Comparison of ENCODE assay signal across 1 cellular context in the genomic region with DNA sequence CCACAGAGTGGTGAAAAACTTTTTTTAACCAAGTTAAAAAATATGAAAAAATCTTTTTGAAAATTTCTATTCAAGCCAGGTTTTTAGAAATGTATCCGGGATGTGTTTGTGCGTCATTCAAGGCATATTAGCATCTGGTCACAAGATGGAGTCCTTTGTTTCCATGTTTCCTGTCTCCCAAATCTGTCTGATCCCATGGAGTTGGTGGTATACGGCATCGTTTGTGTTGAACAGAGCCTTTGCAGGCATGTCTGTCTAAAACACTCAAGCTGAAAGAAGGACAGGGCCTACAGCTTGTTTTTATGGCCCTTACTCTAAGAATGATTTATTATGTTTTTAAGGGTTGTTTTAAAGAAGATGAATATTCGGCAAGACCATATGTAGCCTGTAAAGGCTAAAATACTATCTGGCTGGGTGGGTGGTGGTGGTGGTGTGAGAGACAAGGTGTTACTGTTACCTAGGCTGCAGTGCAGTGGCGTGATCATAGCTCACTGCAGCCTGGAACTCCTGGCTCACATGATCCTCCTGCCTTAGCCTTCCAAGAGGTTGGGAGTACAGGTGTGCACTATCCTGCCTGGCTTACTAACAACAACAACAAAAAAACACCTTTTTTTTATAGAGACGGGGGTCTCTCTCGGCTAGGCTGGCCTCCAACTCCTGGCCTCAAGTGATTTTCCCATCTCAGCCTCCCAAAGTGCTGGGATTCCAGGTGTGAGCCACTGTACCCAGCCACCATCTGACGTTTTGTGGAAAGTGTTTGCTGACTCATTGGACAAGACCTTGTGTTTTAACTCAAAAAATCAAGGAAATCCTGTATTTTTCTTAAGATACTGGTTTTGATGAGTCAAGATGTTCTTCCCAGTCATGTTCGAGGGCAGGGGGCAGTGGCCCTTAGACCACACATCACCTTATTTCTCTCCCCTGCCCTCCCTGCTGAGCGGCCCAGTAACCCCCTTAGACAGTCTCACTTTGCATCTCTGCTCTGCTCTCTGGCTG.
TF ChIP-seq lines count a peak whose summit lies in the region.

No MANE protein-coding gene starts in this region.

TF ChIP-seq in GM23338, 12 proteins besides CTCF, POLR2A, EP300 and RAD21 (continued from another document):
- TF ChIP-seq, protein P1, sequence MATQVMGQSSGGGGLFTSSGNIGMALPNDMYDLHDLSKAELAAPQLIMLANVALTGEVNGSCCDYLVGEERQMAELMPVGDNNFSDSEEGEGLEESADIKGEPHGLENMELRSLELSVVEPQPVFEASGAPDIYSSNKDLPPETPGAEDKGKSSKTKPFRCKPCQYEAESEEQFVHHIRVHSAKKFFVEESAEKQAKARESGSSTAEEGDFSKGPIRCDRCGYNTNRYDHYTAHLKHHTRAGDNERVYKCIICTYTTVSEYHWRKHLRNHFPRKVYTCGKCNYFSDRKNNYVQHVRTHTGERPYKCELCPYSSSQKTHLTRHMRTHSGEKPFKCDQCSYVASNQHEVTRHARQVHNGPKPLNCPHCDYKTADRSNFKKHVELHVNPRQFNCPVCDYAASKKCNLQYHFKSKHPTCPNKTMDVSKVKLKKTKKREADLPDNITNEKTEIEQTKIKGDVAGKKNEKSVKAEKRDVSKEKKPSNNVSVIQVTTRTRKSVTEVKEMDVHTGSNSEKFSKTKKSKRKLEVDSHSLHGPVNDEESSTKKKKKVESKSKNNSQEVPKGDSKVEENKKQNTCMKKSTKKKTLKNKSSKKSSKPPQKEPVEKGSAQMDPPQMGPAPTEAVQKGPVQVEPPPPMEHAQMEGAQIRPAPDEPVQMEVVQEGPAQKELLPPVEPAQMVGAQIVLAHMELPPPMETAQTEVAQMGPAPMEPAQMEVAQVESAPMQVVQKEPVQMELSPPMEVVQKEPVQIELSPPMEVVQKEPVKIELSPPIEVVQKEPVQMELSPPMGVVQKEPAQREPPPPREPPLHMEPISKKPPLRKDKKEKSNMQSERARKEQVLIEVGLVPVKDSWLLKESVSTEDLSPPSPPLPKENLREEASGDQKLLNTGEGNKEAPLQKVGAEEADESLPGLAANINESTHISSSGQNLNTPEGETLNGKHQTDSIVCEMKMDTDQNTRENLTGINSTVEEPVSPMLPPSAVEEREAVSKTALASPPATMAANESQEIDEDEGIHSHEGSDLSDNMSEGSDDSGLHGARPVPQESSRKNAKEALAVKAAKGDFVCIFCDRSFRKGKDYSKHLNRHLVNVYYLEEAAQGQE (IDR thresholded peaks at IDR 0.05; ENCODE audit: unreplicated experiment), result no peak
- TF ChIP-seq JUNB (IDR thresholded peaks at IDR 0.05; ENCODE audit: unreplicated experiment) (no peak), EZH2 (IDR thresholded peaks at IDR 0.05; ENCODE audit: low read depth, unreplicated experiment) (no peak)
- TF ChIP-seq, protein P2, sequence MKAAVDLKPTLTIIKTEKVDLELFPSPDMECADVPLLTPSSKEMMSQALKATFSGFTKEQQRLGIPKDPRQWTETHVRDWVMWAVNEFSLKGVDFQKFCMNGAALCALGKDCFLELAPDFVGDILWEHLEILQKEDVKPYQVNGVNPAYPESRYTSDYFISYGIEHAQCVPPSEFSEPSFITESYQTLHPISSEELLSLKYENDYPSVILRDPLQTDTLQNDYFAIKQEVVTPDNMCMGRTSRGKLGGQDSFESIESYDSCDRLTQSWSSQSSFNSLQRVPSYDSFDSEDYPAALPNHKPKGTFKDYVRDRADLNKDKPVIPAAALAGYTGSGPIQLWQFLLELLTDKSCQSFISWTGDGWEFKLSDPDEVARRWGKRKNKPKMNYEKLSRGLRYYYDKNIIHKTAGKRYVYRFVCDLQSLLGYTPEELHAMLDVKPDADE (IDR thresholded peaks at IDR 0.05), result no peak
